Comparison of ENCODE assay signal across 21 cellular contexts in the genomic region with DNA sequence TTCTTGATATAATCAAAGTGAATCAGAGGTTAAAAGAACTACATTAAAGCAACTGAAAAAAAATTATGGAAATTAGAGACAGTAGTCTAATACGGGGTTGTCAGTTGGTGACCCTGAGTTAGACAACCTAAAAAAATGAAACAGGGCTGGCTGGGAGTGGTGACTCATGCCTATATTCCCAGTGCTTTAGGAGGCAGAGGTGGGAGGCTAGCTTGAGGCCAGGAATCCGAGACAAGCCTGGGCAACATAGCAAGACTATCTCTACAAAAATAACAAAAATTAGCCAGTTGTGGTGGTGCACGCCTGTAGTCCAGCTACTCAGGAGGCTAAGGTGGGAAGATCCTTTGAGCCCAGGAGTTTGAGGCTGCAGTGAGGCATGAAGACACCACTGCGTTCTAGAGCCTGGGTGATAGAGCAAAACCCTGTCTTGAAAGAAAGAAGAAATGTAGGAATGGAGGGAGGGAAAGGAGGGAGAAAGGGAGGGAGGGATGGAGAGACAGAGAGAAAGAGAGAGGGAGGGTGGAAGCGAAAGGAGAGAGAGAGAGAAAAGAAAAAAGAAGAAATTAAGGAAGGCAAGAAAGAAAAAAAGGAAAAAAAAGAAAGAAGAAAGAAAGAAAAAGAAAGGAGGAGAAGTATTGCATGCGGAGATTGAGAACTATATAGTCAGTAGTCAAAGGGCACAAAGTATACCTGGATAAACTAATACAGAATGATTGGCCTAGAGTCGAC.
"Had no signal": no experiment of that assay in that cellular context is flagged by ENCODE, and none has a peak within 500 bp of the region (broad histone marks: within the 10 kb centered on the region; RNA-seq: fewer than 3 reads in every experiment).

No MANE protein-coding gene starts in this region.

- H3K4me3 ChIP-seq: MG63 had no signal

- DNase-seq: KBM-7, MG63, NCI-H1092, NCI-H1105 treated with DMSO at 0.1 percent for 48 hours, NCI-H1417 treated with DMSO at 0.1 percent for 48 hours, NCI-H146, NCI-H1694 treated with DMSO at 0.1 percent for 48 hours, NCI-H1930, NCI-H2081, NCI-H2107, NCI-H2227 treated with DMSO at 0.1 percent for 48 hours, NCI-H446, NCI-H510A, NCI-H524 treated with DMSO at 0.1 percent for 48 hours, NCI-H69, NCI-H774, Right ventricle myocardium superior, RPMI8226, SK-N-SH, SW 1271, T-cell had no signal

- H3K9me3 ChIP-seq: MG63, SK-N-SH had no signal

- H3K36me3 ChIP-seq: MG63 had no signal
